ENCODE assay signal across 8 cellular contexts in genomic region chrX:47366051-47366722, GRCh38. TPM values are rescaled to one million over a fixed set of nuclear protein-coding genes. Genes with fewer than 3 reads are reported as not detected.
DNase-seq lines count a peak whose midpoint lies in the region; ATAC-seq and TF ChIP-seq lines count a peak whose summit lies in the region.

No MANE protein-coding gene starts in this region.

- ATAC-seq in GM19351 (IDR thresholded peaks at IDR 0.05; ENCODE audit: unreplicated experiment): peak; percentile 38

- peaks cover 6% of the 10 kb centered on the region for H3K36me3 Mint-ChIP-seq in type B pancreatic cell

- H3K36me3 ChIP-seq in left ventricle myocardium inferior: no peaks in the 10 kb centered on the region

- intact Hi-C loops in left ventricle myocardium inferior (cut with micrococcal nuclease): no loop called here
- intact Hi-C loops in posterior vena cava (cut with DNase I): no loop called here

- peaks cover 15% of the 10 kb centered on the region for H3K4me1 Mint-ChIP-seq in type B pancreatic cell (ENCODE audit: unreplicated experiment)

- H3K27ac Mint-ChIP-seq in type B pancreatic cell: peak overlapping the region; percentile 90

- H3K27ac ChIP-seq in angular gyrus (ENCODE audit: low read depth, low read length) (peak overlapping the region; percentile 77), left ventricle myocardium inferior (replicated peaks) (no peak overlapping the region)

- no peaks in the 10 kb centered on the region for H3K4me1 ChIP-seq in left ventricle myocardium inferior

- DNase-seq in ACHN (peak; percentile 47), MV-4-11 (lab: John Stamatoyannopoulos, UW) (peak; percentile 61), T-helper 1 cell (peak; percentile 26 to 78 (median 52)), left ventricle myocardium inferior (peak; percentile 42), posterior vena cava (ENCODE audit: low spot score) (peak; percentile 84), type B pancreatic cell (ENCODE audit: extremely low spot score, unreplicated experiment) (peak; percentile 74)

- TF ChIP-seq CTCF in left ventricle myocardium inferior (IDR thresholded peaks at IDR 0.05; ENCODE audit: borderline replicate concordance): no peak
- no peak for TF ChIP-seq CTCF in type B pancreatic cell (conservative IDR thresholded peaks at IDR 0.05)

- no peaks in the 10 kb centered on the region for H3K9me3 Mint-ChIP-seq in type B pancreatic cell

- H3K27me3 Mint-ChIP-seq in type B pancreatic cell: no peaks in the 10 kb centered on the region

- H3K4me3 Mint-ChIP-seq in type B pancreatic cell: peak overlapping the region; percentile 93

- no peaks in the 10 kb centered on the region for H3K9me3 ChIP-seq in left ventricle myocardium inferior (replicated peaks)

- peak overlapping the region; percentile 64 for H3K4me3 ChIP-seq in left ventricle myocardium inferior

- in situ Hi-C loops in ACHN (cut with HindIII; ENCODE audit: low pct_ligation_motif_present, low pct_unique_long_range_greater_than_20kb, low sequenced_read_pairs): no loop called here

- no peaks in the 10 kb centered on the region for H3K27me3 ChIP-seq in left ventricle myocardium inferior (ENCODE audit: low read depth)

RNA-seq across cellular contexts. Expression of gene ZNF157, which starts 4.2 kb away (rescaled TPM):
- total RNA-seq in left ventricle myocardium inferior: not detected
- under 1 TPM; 0.14 to 0.19 TPM for total RNA-seq in posterior vena cava
- 0.14 and 0.58 TPM in 2 replicates for total RNA-seq in type B pancreatic cell (ENCODE audit: low replicate concordance)
